Comparison of ENCODE assay signal across 14 cellular contexts in genomic region chr4:4762300-4762699, GRCh38.
DNase-seq lines count a peak whose midpoint lies in the region; ATAC-seq and TF ChIP-seq lines count a peak whose summit lies in the region.
"Had no signal": no experiment of that assay in that cellular context is flagged by ENCODE, and none has a peak within 500 bp of the region (broad histone marks: within the 10 kb centered on the region; RNA-seq: fewer than 3 reads in every experiment).

No MANE protein-coding gene starts in this region.

- intact Hi-C loops in PC-3 (cut with micrococcal nuclease): no loop called here

- no peak overlapping the region for H3K4me2 ChIP-seq in PC-3 (ENCODE audit: low read length)
- H3K4me2 ChIP-seq: A549 had no signal

- H4K20me1 ChIP-seq in PC-3 (ENCODE audit: low read length): no peaks in the 10 kb centered on the region

- H3K4me3 ChIP-seq in GM12865 (ENCODE audit: low read depth, low read length): no peak overlapping the region
- H3K4me3 ChIP-seq in PC-3 (ENCODE audit: low read length): no peak overlapping the region
- H3K4me3 ChIP-seq in endodermal cell (ENCODE audit: low read length): no peak overlapping the region
- H3K4me3 ChIP-seq: A549, GM23248 had no signal

- DNase-seq in GM12865 (ENCODE audit: low read depth) (peak; percentile 20), PC-3 (no peak), endodermal cell (peak; percentile 58)
- DNase-seq: CD8-positive, alpha-beta T cell; NCI-H1436; NCI-H2029; NCI-H345; NCI-H524 treated with DMSO at 0.1 percent for 48 hours had no signal

- peaks cover 59% of the 10 kb centered on the region for H3K4me1 Mint-ChIP-seq in endodermal cell
- peaks cover 19% of the 10 kb centered on the region for H3K4me1 Mint-ChIP-seq in stimulated activated memory B cell treated with anti-CD40 and anti-IgM and Interleukin-4, amounts not matched to agents 10 μg/mL and 1 μg/mL and 100 μg/mL, for 72 hours

- H3K27ac ChIP-seq in PC-3 (ENCODE audit: low read length) (peak overlapping the region; percentile 71), endodermal cell (ENCODE audit: low read depth, low read length) (peak overlapping the region; percentile 79)
- H3K27ac ChIP-seq: GM23248 had no signal

- H3K9me3 Mint-ChIP-seq in endodermal cell: peaks cover 2% of the 10 kb centered on the region
- H3K9me3 Mint-ChIP-seq in stimulated activated memory B cell treated with anti-CD40 and anti-IgM and Interleukin-4, amounts not matched to agents 10 μg/mL and 1 μg/mL and 100 μg/mL, for 72 hours: peaks cover 2% of the 10 kb centered on the region
- H3K9me3 Mint-ChIP-seq: CD8-positive, alpha-beta T cell had no signal

- no peaks in the 10 kb centered on the region for H3K79me2 ChIP-seq in PC-3 (ENCODE audit: low read length)

- 83 to 86% methylated on average over 8 to 9 of the region's 9 CpGs for WGBS in endodermal cell (ENCODE audit: insufficient coverage in 1 of 2, insufficient read length in 1 of 2), 2 experiments

- no peaks in the 10 kb centered on the region for H3K36me3 ChIP-seq in PC-3 (ENCODE audit: low read depth, low read length)
- H3K36me3 ChIP-seq in endodermal cell (ENCODE audit: control insufficient read depth, insufficient read depth, low read length): no peaks in the 10 kb centered on the region

- no peak overlapping the region for H3K4me3 Mint-ChIP-seq in endodermal cell
- H3K4me3 Mint-ChIP-seq in stimulated activated memory B cell treated with anti-CD40 and anti-IgM and Interleukin-4, amounts not matched to agents 10 μg/mL and 1 μg/mL and 100 μg/mL, for 72 hours: no peak overlapping the region
- H3K4me3 Mint-ChIP-seq: CD8-positive, alpha-beta T cell had no signal

- H3F3A ChIP-seq in PC-3 (ENCODE audit: low read length, unreplicated experiment): no peaks in the 10 kb centered on the region

- no peaks in the 10 kb centered on the region for H3K9me2 ChIP-seq in PC-3 (replicated peaks; ENCODE audit: low read length)

- BruUV-seq in PC-3 (replicated peaks; lab: Mats Ljungman, UMichigan): no TSS peak

- CTCF ChIA-PET in PC-3 (lab: Charles Lee): no interaction called here

- peak overlapping the region; percentile 26 for H3K27ac Mint-ChIP-seq in endodermal cell
- peak overlapping the region; percentile 78 for H3K27ac Mint-ChIP-seq in stimulated activated memory B cell treated with anti-CD40 and anti-IgM and Interleukin-4, amounts not matched to agents 10 μg/mL and 1 μg/mL and 100 μg/mL, for 72 hours
- H3K27ac Mint-ChIP-seq: CD8-positive, alpha-beta T cell had no signal

- H2AFZ ChIP-seq in PC-3 (ENCODE audit: low read length): no peak overlapping the region
- H2AFZ ChIP-seq: GM23248 had no signal

- peaks cover 3% of the 10 kb centered on the region for H3K36me3 Mint-ChIP-seq in endodermal cell (ENCODE audit: low read depth)
- peaks cover 8% of the 10 kb centered on the region for H3K36me3 Mint-ChIP-seq in stimulated activated memory B cell treated with anti-CD40 and anti-IgM and Interleukin-4, amounts not matched to agents 10 μg/mL and 1 μg/mL and 100 μg/mL, for 72 hours

- POLR2A ChIA-PET in PC-3 (lab: Charles Lee; ENCODE audit: unreplicated experiment): no interaction called here

- no peak for ATAC-seq in PC-3
- ATAC-seq in stimulated activated memory B cell treated with anti-CD40 and anti-IgM and Interleukin-4, amounts not matched to agents 10 μg/mL and 1 μg/mL and 100 μg/mL, for 72 hours: no peak
- ATAC-seq in GM18867 (IDR thresholded peaks at IDR 0.05; ENCODE audit: unreplicated experiment): no peak
- no peak for ATAC-seq in GM21619 (IDR thresholded peaks at IDR 0.05; ENCODE audit: unreplicated experiment)
- no peak for ATAC-seq in GM21515 (IDR thresholded peaks at IDR 0.05; ENCODE audit: unreplicated experiment)
- ATAC-seq: A549 had no signal

- H3K9ac ChIP-seq in PC-3 (ENCODE audit: low read length) (peak overlapping the region; percentile 40; the same call in 1 of the 2 replicates), endodermal cell (ENCODE audit: extremely low read depth, low read length, poor library complexity, severe bottlenecking) (no peak overlapping the region)
- H3K9ac ChIP-seq: GM23248 had no signal

- TF ChIP-seq CTCF in GM12865 (IDR thresholded peaks at IDR 0.05; ENCODE audit: insufficient read depth, low read depth, low read length, missing control alignments) (no peak), PC-3 (conservative IDR thresholded peaks at IDR 0.05; ENCODE audit: low read depth, low read length) (no peak), endodermal cell (conservative IDR thresholded peaks at IDR 0.05) (no peak)

- peaks cover 19% of the 10 kb centered on the region for H3K27me3 Mint-ChIP-seq in endodermal cell (ENCODE audit: insufficient read depth)
- H3K27me3 Mint-ChIP-seq in stimulated activated memory B cell treated with anti-CD40 and anti-IgM and Interleukin-4, amounts not matched to agents 10 μg/mL and 1 μg/mL and 100 μg/mL, for 72 hours: peaks cover 19% of the 10 kb centered on the region

- H3K4me1 ChIP-seq in PC-3 (ENCODE audit: insufficient read depth, low read length) (peaks cover 20% of the 10 kb centered on the region), endodermal cell (ENCODE audit: control insufficient read depth, insufficient read depth, low read length) (peaks cover 8% of the 10 kb centered on the region)
- H3K4me1 ChIP-seq: A549 had no signal

- H3K9me3 ChIP-seq in PC-3 (ENCODE audit: low read length): no peaks in the 10 kb centered on the region
- no peaks in the 10 kb centered on the region for H3K9me3 ChIP-seq in endodermal cell (ENCODE audit: control insufficient read depth, low read length)
- H3K9me3 ChIP-seq: A549 had no signal

- no peaks in the 10 kb centered on the region for H3K27me3 ChIP-seq in PC-3 (ENCODE audit: low read length)
- peaks cover 8% of the 10 kb centered on the region for H3K27me3 ChIP-seq in endodermal cell (ENCODE audit: control insufficient read depth, insufficient read depth, low read length, poor library complexity, severe bottlenecking)
